In the genomic region with DNA sequence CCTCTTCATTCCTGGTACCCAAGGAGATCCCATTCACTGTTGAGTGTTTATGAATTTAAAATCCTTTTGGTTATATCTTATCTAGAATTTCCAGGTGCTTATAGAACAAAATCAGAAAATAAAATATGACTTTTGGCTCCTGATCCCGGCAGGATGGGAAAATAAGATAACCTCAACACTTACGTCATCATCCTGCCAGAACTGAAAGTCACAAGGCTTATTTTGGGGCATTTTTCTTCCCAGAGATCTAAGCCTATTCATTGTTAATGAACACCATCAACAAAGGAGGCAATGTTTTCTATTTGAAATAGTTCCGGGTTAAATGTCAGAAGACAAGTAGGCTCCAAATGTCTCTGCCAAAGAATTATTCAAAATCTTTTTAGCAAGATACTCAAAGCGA, we compare ENCODE assay signal across 29 cellular contexts.
"Had no signal": no experiment of that assay in that cellular context is flagged by ENCODE, and none has a peak within 500 bp of the region (broad histone marks: within the 10 kb centered on the region; RNA-seq: fewer than 3 reads in every experiment).

No MANE protein-coding gene starts in this region.

- H3K4me1 ChIP-seq: adrenal gland, body of pancreas, breast epithelium had no signal

- H3K36me3 ChIP-seq: adrenal gland, breast epithelium had no signal

- DNase-seq: activated B cell treated with CpG ODN at 0.5 μM for 24 hours; activated CD4-positive, alpha-beta memory T cell treated with anti-CD3 and anti-CD28 coated beads for 36 hours; activated CD4-positive, alpha-beta T cell treated with anti-CD3 and anti-CD28 coated beads for 4 hours; activated CD4-positive, alpha-beta T cell treated with anti-CD3 and anti-CD28 coated beads, Interleukin-2, amount 50 U/mL, for 1 hour; activated CD4-positive, CD25-positive, alpha-beta regulatory T cell treated with anti-CD3 and anti-CD28 coated beads, Interleukin-2, amount 50 U/mL, for 72 hours; activated CD8-positive, alpha-beta memory T cell treated with anti-CD3 and anti-CD28 coated beads, Interleukin-2, amount 50 U/mL, for 4 hours; activated gamma-delta T cell treated with Interleukin-2 at 50 U/mL for 16 hours; activated naive CD4-positive, alpha-beta T cell treated with anti-CD3 and anti-CD28 coated beads for 36 hours; activated T-cell treated with anti-CD3 and anti-CD28 coated beads for 4 hours; activated T-cell treated with anti-CD3 and anti-CD28 coated beads, Interleukin-2, amount 50 U/mL, for 4 hours; adrenal gland; body of pancreas; NCI-H1092 treated with DMSO at 0.1 percent for 48 hours; NCI-H1417; NCI-H146; NCI-H187; NCI-H2029 treated with DMSO at 0.1 percent for 48 hours; NCI-H2107; NCI-H2171; NCI-H510A; NCI-H526; NCI-H748 treated with DMSO at 0.1 percent for 48 hours; Right ventricle myocardium superior had no signal

- H3K4me3 ChIP-seq: adrenal gland, body of pancreas, breast epithelium, K562, SK-N-MC had no signal

- H3K9me3 ChIP-seq: adrenal gland, breast epithelium had no signal

- H3K27ac ChIP-seq: adrenal gland, body of pancreas, breast epithelium, SK-N-MC, VCaP had no signal

- ATAC-seq: activated naive CD4-positive, alpha-beta T cell treated with anti-CD3 and anti-CD28 coated beads, Interleukin-2, amount 50 U/mL, for 72 hours; activated T-cell treated with anti-CD3 and anti-CD28 coated beads, Interleukin-2, amount 50 U/mL, for 4 hours; body of pancreas; K562 had no signal

- FAIRE-seq: astrocyte, K562 had no signal

- H3K27me3 ChIP-seq: adrenal gland, body of pancreas, breast epithelium had no signal
